ENCODE assay signal across 19 cellular contexts in genomic region chr19:5288347-5288739, GRCh38. TPM values are rescaled to one million over a fixed set of nuclear protein-coding genes. Genes with fewer than 3 reads are reported as not detected.
DNase-seq lines count a peak whose midpoint lies in the region; ATAC-seq, FAIRE-seq and TF ChIP-seq lines count a peak whose summit lies in the region.
"Had no signal": no experiment of that assay in that cellular context is flagged by ENCODE, and none has a peak within 500 bp of the region (broad histone marks: within the 10 kb centered on the region; RNA-seq: fewer than 3 reads in every experiment).

No MANE protein-coding gene starts in this region.

- no peaks in the 10 kb centered on the region for H4K20me1 ChIP-seq in OCI-LY7 (ENCODE audit: insufficient read depth, low read length)

- no peak overlapping the region for H3K4me3 Mint-ChIP-seq in activated CD4-positive, alpha-beta memory T cell treated with anti-CD3 and anti-CD28 coated beads, Interleukin-2, amount 10 ng/mL, durations not matched to agents 7 days and 5 days
- H3K4me3 Mint-ChIP-seq: CD8-positive, alpha-beta memory T cell; stimulated activated effector memory CD8-positive, alpha-beta T cell treated with anti-CD3 and anti-CD28 coated beads, Interleukin-12 subunit alpha, Interleukin-12 subunit beta, amount 100 ng/mL, for 72 hours; T-helper 1 cell treated with Interleukin-12 subunit alpha and Interleukin-12 subunit beta and Interleukin-4 antibody, amounts not matched to agents 30 μg/mL and 1 μg/mL, for 36 hours had no signal

- H3K4me3 ChIP-seq in OCI-LY7 (ENCODE audit: low read depth, low read length, poor library complexity, severe bottlenecking) (peak overlapping the region; percentile 32), pancreas (peak overlapping the region in 2 of 4 donors; percentile 4 to 18)
- H3K4me3 ChIP-seq: smooth muscle cell had no signal

- peaks cover 11% of the 10 kb centered on the region for H3K27me3 Mint-ChIP-seq in activated CD4-positive, alpha-beta memory T cell treated with anti-CD3 and anti-CD28 coated beads, Interleukin-2, amount 10 ng/mL, durations not matched to agents 7 days and 5 days

- POLR2A ChIA-PET in OCI-LY7 (lab: Charles Lee), result no interaction called here
- POLR2A ChIA-PET in activated CD4-positive, alpha-beta memory T cell treated with anti-CD3 and anti-CD28 coated beads, Interleukin-2, amount 10 ng/mL, durations not matched to agents 7 days and 5 days (lab: Charles Lee), result no interaction called here

- CTCF ChIA-PET in OCI-LY7 (lab: Charles Lee; ENCODE audit: unreplicated experiment), result interaction anchor here (1.2 kb wide), 1 partner anchor 12 kb away, joined by 3 read pairs; no protein-coding TSS in a partner anchor
- CTCF ChIA-PET in activated CD4-positive, alpha-beta memory T cell treated with anti-CD3 and anti-CD28 coated beads, Interleukin-2, amount 10 ng/mL, durations not matched to agents 7 days and 5 days (lab: Charles Lee), result no interaction called here

- peak overlapping the region; percentile 53 for H3K4me2 ChIP-seq in OCI-LY7 (ENCODE audit: low read length)
- H3K4me2 ChIP-seq: smooth muscle cell had no signal

- H3K27ac Mint-ChIP-seq in activated CD4-positive, alpha-beta memory T cell treated with anti-CD3 and anti-CD28 coated beads, Interleukin-2, amount 10 ng/mL, durations not matched to agents 7 days and 5 days, result no peak overlapping the region
- H3K27ac Mint-ChIP-seq: CD8-positive, alpha-beta memory T cell; stimulated activated effector memory CD8-positive, alpha-beta T cell treated with anti-CD3 and anti-CD28 coated beads, Interleukin-12 subunit alpha, Interleukin-12 subunit beta, amount 100 ng/mL, for 72 hours; T-helper 1 cell treated with Interleukin-12 subunit alpha and Interleukin-12 subunit beta and Interleukin-4 antibody, amounts not matched to agents 30 μg/mL and 1 μg/mL, for 36 hours had no signal

- H3K4me1 ChIP-seq in OCI-LY7 (ENCODE audit: insufficient read depth, low read length, poor library complexity, severe bottlenecking) (peaks cover 63% of the 10 kb centered on the region), pancreas (peaks cover 7 to 30% (median 29%) of the 10 kb centered on the region in 3 donors)

- H3K9me3 Mint-ChIP-seq in activated CD4-positive, alpha-beta memory T cell treated with anti-CD3 and anti-CD28 coated beads, Interleukin-2, amount 10 ng/mL, durations not matched to agents 7 days and 5 days, result no peaks in the 10 kb centered on the region
- H3K9me3 Mint-ChIP-seq: stimulated activated effector memory CD8-positive, alpha-beta T cell treated with anti-CD3 and anti-CD28 coated beads, Interleukin-12 subunit alpha, Interleukin-12 subunit beta, amount 100 ng/mL, for 72 hours; T-helper 1 cell treated with Interleukin-12 subunit alpha and Interleukin-12 subunit beta and Interleukin-4 antibody, amounts not matched to agents 30 μg/mL and 1 μg/mL, for 36 hours had no signal

- H3K36me3 Mint-ChIP-seq in activated CD4-positive, alpha-beta memory T cell treated with anti-CD3 and anti-CD28 coated beads, Interleukin-2, amount 10 ng/mL, durations not matched to agents 7 days and 5 days (ENCODE audit: low read depth), result no peaks in the 10 kb centered on the region
- H3K36me3 Mint-ChIP-seq: CD8-positive, alpha-beta memory T cell; stimulated activated effector memory CD8-positive, alpha-beta T cell treated with anti-CD3 and anti-CD28 coated beads, Interleukin-12 subunit alpha, Interleukin-12 subunit beta, amount 100 ng/mL, for 72 hours had no signal

- H3K27ac ChIP-seq in OCI-LY7 (ENCODE audit: low read depth, low read length, poor library complexity, severe bottlenecking) (peak overlapping the region; percentile 76), pancreas (peak overlapping the region; percentile 39 to 69 (median 56))
- H3K27ac ChIP-seq: epithelial cell of prostate had no signal

- no peaks in the 10 kb centered on the region; the same call in none of the 2 replicates for H3K79me2 ChIP-seq in OCI-LY7 (ENCODE audit: insufficient read depth, low read depth, low read length)

- H3K9me3 ChIP-seq in OCI-LY7 (ENCODE audit: low read length) (no peaks in the 10 kb centered on the region; the same call in 1 of the 2 replicates), pancreas (no peaks in the 10 kb centered on the region)
- H3K9me3 ChIP-seq: heart right ventricle had no signal

- H3K9me2 ChIP-seq in OCI-LY7 (ENCODE audit: insufficient read depth, low read length), result no peaks in the 10 kb centered on the region

- no TSS peak for BruUV-seq in OCI-LY7 (replicated peaks; lab: Mats Ljungman, UMichigan)

- intact Hi-C loops in OCI-LY7 (cut with micrococcal nuclease; ENCODE audit: unreplicated experiment) (no loop called here), pancreas (cut with DNase I) (no loop called here)

- 30 to 33% methylated on average over 4 of the region's 4 CpGs for WGBS in pancreas, 2 donors

- TF ChIP-seq CTCF in OCI-LY7 (conservative IDR thresholded peaks at IDR 0.05; ENCODE audit: low read length) (no peak), pancreas (IDR thresholded peaks at IDR 0.05) (no peak)

- ATAC-seq in pancreas, result peak; percentile 46 to 62 (median 50)

- DNase-seq in AG08395 (ENCODE audit: low spot score) (peak; percentile 48), OCI-LY7 (ENCODE audit: low spot score) (no peak), globus pallidus (ENCODE audit: low spot score) (peak; percentile 19), pancreas (peak in 4 of 6 donors; percentile 43 to 77 (median 69)), DMS 273 treated with DMSO at 0.1 percent for 48 hours (lab: John Stamatoyannopoulos, UW) (no peak), OCI-M1 (lab: John Stamatoyannopoulos, UW) (no peak)
- DNase-seq in stimulated activated CD4-positive, alpha-beta T cell treated with anti-CD3 and anti-CD28 coated beads, Interleukin-2, amount 100 ng/mL, for 24 hours, result no peak
- no peak for DNase-seq in activated CD4-positive, alpha-beta memory T cell treated with anti-CD3 and anti-CD28 coated beads, Interleukin-2, amount 10 ng/mL, durations not matched to agents 7 days and 5 days
- DNase-seq: activated CD8-positive, alpha-beta memory T cell treated with anti-CD3 and anti-CD28 coated beads for 24 hours; CD8-positive, alpha-beta memory T cell; mesenchymal stem cell; NCI-H1436 treated with DMSO at 0.1 percent for 48 hours; NCI-H226 had no signal

- H3K36me3 ChIP-seq in OCI-LY7 (ENCODE audit: insufficient read depth, low read length), result peaks cover 23% of the 10 kb centered on the region; the same call in 1 of the 2 replicates
- peaks cover 0 to 15% (median 0%) of the 10 kb centered on the region in 3 donors for H3K36me3 ChIP-seq in pancreas

- no peak for FAIRE-seq in pancreas (lab: Jason Lieb, UNC)
- FAIRE-seq: urothelium cell line had no signal

- no peaks in the 10 kb centered on the region for H3K27me3 ChIP-seq in pancreas

- peaks cover 1% of the 10 kb centered on the region for H3K4me1 Mint-ChIP-seq in activated CD4-positive, alpha-beta memory T cell treated with anti-CD3 and anti-CD28 coated beads, Interleukin-2, amount 10 ng/mL, durations not matched to agents 7 days and 5 days

- no peak overlapping the region for H2AFZ ChIP-seq in OCI-LY7 (ENCODE audit: low read length)

RNA-seq across cellular contexts. Expression of gene PTPRS, which starts 52.3 kb away (rescaled TPM):
- total RNA-seq in OCI-LY7 (2014; rRNA removed; shearing (Covaris generic)), result 39.0 and 48.5 TPM in 2 replicates
- 76.6 and 88.7 TPM in 2 replicates for total RNA-seq in OCI-LY7 (2022)
- 10 to 100 TPM; 62.8 to 91.2 (median 73.9) TPM for total RNA-seq in pancreas
- polyA plus RNA-seq in pancreas, result 10 to 100 TPM; 14.8 to 24.8 TPM
- not detected for total RNA-seq in activated CD4-positive, alpha-beta memory T cell treated with anti-CD3 and anti-CD28 coated beads, Interleukin-2, amount 10 ng/mL, durations not matched to agents 7 days and 5 days

Comparison
In these comparisons a context has a peak if more than half of its experiments do, and no peak if none do; other contexts are left out.
1. DNase-seq: peak in AG08395 (single experiment), globus pallidus (single experiment) and pancreas (4 of 6); none in OCI-LY7 (single experiment), stimulated activated CD4-positive, alpha-beta T cell treated with anti-CD3 and anti-CD28 coated beads, Interleukin-2, amount 100 ng/mL, for 24 hours (0 of 2), DMS 273 treated with DMSO at 0.1 percent for 48 hours (single experiment), activated CD4-positive, alpha-beta memory T cell treated with anti-CD3 and anti-CD28 coated beads, Interleukin-2, amount 10 ng/mL, durations not matched to agents 7 days and 5 days (single experiment) and OCI-M1 (single experiment).
2. RNA of gene PTPRS, which starts 52.3 kb away (total RNA-seq): 39.0 to 88.7 TPM in OCI-LY7 and 62.8 to 91.2 TPM in pancreas; not detected in activated CD4-positive, alpha-beta memory T cell treated with anti-CD3 and anti-CD28 coated beads, Interleukin-2, amount 10 ng/mL, durations not matched to agents 7 days and 5 days; every median in the first group is over 10 times any median in the second.